In the genomic region with DNA sequence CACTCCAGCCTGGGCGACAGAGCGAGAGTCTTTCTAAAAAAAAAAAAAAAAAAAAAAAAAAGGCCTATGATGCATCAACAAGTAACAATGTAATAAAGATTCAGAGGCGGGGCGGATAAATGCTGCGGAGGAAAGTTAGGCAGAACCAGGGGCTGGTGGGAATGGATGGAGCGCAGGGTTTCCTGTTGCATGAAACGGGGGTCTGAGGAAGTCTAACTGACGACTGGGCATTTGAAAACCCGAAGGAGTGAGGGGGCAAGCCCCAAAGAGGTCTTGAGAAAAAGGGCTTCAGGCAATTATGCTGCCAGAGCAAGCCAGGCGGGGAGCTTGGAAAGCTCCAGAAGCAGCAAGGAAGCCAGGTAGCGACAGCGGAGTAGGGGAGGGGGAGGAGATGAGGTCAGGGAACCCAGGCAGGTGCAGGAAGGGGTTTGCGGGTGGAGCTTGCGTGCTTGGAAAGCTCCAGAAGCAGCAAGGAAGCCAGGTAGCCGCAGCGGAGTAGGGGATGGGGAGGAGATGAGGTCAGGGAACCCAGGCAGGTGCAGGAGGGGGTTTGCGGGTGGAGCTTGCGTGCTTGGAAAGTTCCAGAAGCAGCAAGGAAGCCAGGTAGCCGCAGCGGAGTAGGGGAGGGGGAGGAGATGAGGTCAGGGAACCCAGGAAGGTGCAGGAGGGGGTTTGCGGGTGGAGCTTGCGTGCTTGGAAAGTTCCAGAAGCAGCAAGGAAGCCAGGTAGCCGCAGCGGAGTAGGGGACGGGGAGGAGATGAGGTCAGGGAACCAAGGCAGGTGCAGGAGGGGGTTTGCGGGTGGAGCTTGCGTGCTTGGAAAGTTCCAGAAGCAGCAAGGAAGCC, we compare ENCODE assay signal across 12 cellular contexts. TPM values are rescaled to one million over a fixed set of nuclear protein-coding genes. Genes with fewer than 3 reads are reported as not detected.
DNase-seq lines count a peak whose midpoint lies in the region; ATAC-seq and TF ChIP-seq lines count a peak whose summit lies in the region.
"Not testable (repeated sequence)": the region's sequence is repeated elsewhere in the genome, so short reads cannot be mapped to it uniquely, and the experiment has no call there.
"Had no signal": no experiment of that assay in that cellular context is flagged by ENCODE, and none has a peak within 500 bp of the region (broad histone marks: within the 10 kb centered on the region; RNA-seq: fewer than 3 reads in every experiment).

No MANE protein-coding gene starts in this region.

- ATAC-seq in activated B cell treated with CpG ODN at 0.5 μM for 24 hours (ENCODE audit: low read depth); left lobe of liver; stimulated activated naive CD8-positive, alpha-beta T cell treated with anti-CD3 and anti-CD28 coated beads, Interleukin-15, Interleukin-2, amounts not matched to agents 100 U/mL and 50 U/mL, for 24 hours: not testable (repeated sequence)

- H3K4me1 Mint-ChIP-seq in Calu3 (ENCODE audit: low read depth, unreplicated experiment): not testable (repeated sequence)
- H3K4me1 Mint-ChIP-seq in activated B cell treated with CpG ODN at 0.5 μM for 24 hours (peaks cover 22% of the 10 kb centered on the region), osteocyte (ENCODE audit: unreplicated experiment) (peaks cover 15% of the 10 kb centered on the region)
- peaks cover 49% of the 10 kb centered on the region for H3K4me1 Mint-ChIP-seq in activated T-helper 1 cell treated with anti-CD3 and anti-CD28 coated beads, Interleukin-12 subunit alpha, Interleukin-12 subunit beta, Interleukin-2, Interleukin-4 antibody, amounts not matched to agents 30 ng/mL and 10 ng/mL and 1 ng/mL, durations not matched to agents 14 hours and 24 hours and 36 hours (ENCODE audit: low read depth)

- BruUV-seq in Calu3 (replicated peaks; lab: Mats Ljungman, UMichigan): not testable (repeated sequence)

- H3K36me3 Mint-ChIP-seq in Calu3 (ENCODE audit: insufficient read depth, unreplicated experiment): peaks cover 13% of the 10 kb centered on the region
- not testable (repeated sequence) for H3K36me3 Mint-ChIP-seq in activated B cell treated with CpG ODN at 0.5 μM for 24 hours (ENCODE audit: low read depth); osteocyte (ENCODE audit: unreplicated experiment)
- peaks cover 26% of the 10 kb centered on the region for H3K36me3 Mint-ChIP-seq in activated T-helper 1 cell treated with anti-CD3 and anti-CD28 coated beads, Interleukin-12 subunit alpha, Interleukin-12 subunit beta, Interleukin-2, Interleukin-4 antibody, amounts not matched to agents 30 ng/mL and 10 ng/mL and 1 ng/mL, durations not matched to agents 14 hours and 24 hours and 36 hours (ENCODE audit: low read depth)

- CTCF ChIA-PET in Calu3 (lab: Charles Lee): not testable (repeated sequence)
- CTCF ChIA-PET in activated B cell treated with CpG ODN at 0.5 μM for 24 hours (lab: Charles Lee): interaction anchor here (0.5 kb wide), 1 partner anchor 55 kb away, joined by 3 read pairs; no protein-coding TSS in a partner anchor

- DNase-seq in Calu3; osteocyte (ENCODE audit: extremely low spot score, unreplicated experiment): not testable (repeated sequence)
- DNase-seq in M059J (ENCODE audit: low read depth) (peak; percentile 49), activated B cell treated with CpG ODN at 0.5 μM for 24 hours (peak; percentile 14), coronary artery (ENCODE audit: low spot score) (peak; percentile 67), left lobe of liver (ENCODE audit: low spot score) (peak; percentile 46)
- peak; percentile 57 for DNase-seq in activated T-helper 1 cell treated with anti-CD3 and anti-CD28 coated beads, Interleukin-12 subunit alpha, Interleukin-12 subunit beta, Interleukin-2, Interleukin-4 antibody, amounts not matched to agents 30 ng/mL and 10 ng/mL and 1 ng/mL, durations not matched to agents 14 hours and 24 hours and 36 hours (ENCODE audit: low spot score)
- DNase-seq in stimulated activated naive CD8-positive, alpha-beta T cell treated with anti-CD3 and anti-CD28 coated beads, Interleukin-15, Interleukin-2, amounts not matched to agents 100 U/mL and 50 U/mL, for 24 hours: peak; percentile 39

- POLR2A ChIA-PET in activated B cell treated with CpG ODN at 0.5 μM for 24 hours (lab: Charles Lee): interaction anchor here (0.6 to 3.6 kb wide), 4 partner anchors 8 to 68 kb away, joined by 3 to 35 read pairs (median 4); no protein-coding TSS in a partner anchor

- not testable (repeated sequence) for TF ChIP-seq CTCF in Calu3 (IDR thresholded peaks at IDR 0.05; ENCODE audit: unreplicated experiment); activated B cell treated with CpG ODN at 0.5 μM for 24 hours (IDR thresholded peaks at IDR 0.05); coronary artery (IDR thresholded peaks at IDR 0.05); osteocyte (IDR thresholded peaks at IDR 0.05)

- H3K27ac ChIP-seq in coronary artery: not testable (repeated sequence)

- not testable (repeated sequence) for H3K4me3 ChIP-seq in coronary artery

- H3K27ac Mint-ChIP-seq in Calu3 (ENCODE audit: unreplicated experiment); activated B cell treated with CpG ODN at 0.5 μM for 24 hours; osteocyte (ENCODE audit: unreplicated experiment): not testable (repeated sequence)
- peak overlapping the region; percentile 98 for H3K27ac Mint-ChIP-seq in activated T-helper 1 cell treated with anti-CD3 and anti-CD28 coated beads, Interleukin-12 subunit alpha, Interleukin-12 subunit beta, Interleukin-2, Interleukin-4 antibody, amounts not matched to agents 30 ng/mL and 10 ng/mL and 1 ng/mL, durations not matched to agents 14 hours and 24 hours and 36 hours

- not testable (repeated sequence) for H3K9me3 Mint-ChIP-seq in Calu3 (ENCODE audit: low read depth, unreplicated experiment); activated B cell treated with CpG ODN at 0.5 μM for 24 hours; activated T-helper 1 cell treated with anti-CD3 and anti-CD28 coated beads, Interleukin-12 subunit alpha, Interleukin-12 subunit beta, Interleukin-2, Interleukin-4 antibody, amounts not matched to agents 30 ng/mL and 10 ng/mL and 1 ng/mL, durations not matched to agents 14 hours and 24 hours and 36 hours; osteocyte (ENCODE audit: unreplicated experiment)

- intact Hi-C loops in Calu3 (cut with micrococcal nuclease; ENCODE audit: unreplicated experiment): not testable (repeated sequence)
- intact Hi-C loops in activated B cell treated with CpG ODN at 0.5 μM for 24 hours (cut with micrococcal nuclease): loop anchor here (5.0 kb wide), 1 partner anchor 50 kb away; a partner anchor contains a TSS
- intact Hi-C loops in activated T-helper 1 cell treated with anti-CD3 and anti-CD28 coated beads, Interleukin-12 subunit alpha, Interleukin-12 subunit beta, Interleukin-2, Interleukin-4 antibody, amounts not matched to agents 30 ng/mL and 10 ng/mL and 1 ng/mL, durations not matched to agents 14 hours and 24 hours and 36 hours (cut with micrococcal nuclease): loop anchor here (5.0 kb wide), 3 partner anchors 35 to 70 kb away; a partner anchor contains a TSS

- H3K4me3 Mint-ChIP-seq in Calu3 (ENCODE audit: low read depth, unreplicated experiment): peak overlapping the region; percentile 75
- peak overlapping the region; percentile 82 for H3K4me3 Mint-ChIP-seq in activated B cell treated with CpG ODN at 0.5 μM for 24 hours
- peak overlapping the region; percentile 95 for H3K4me3 Mint-ChIP-seq in activated T-helper 1 cell treated with anti-CD3 and anti-CD28 coated beads, Interleukin-12 subunit alpha, Interleukin-12 subunit beta, Interleukin-2, Interleukin-4 antibody, amounts not matched to agents 30 ng/mL and 10 ng/mL and 1 ng/mL, durations not matched to agents 14 hours and 24 hours and 36 hours
- H3K4me3 Mint-ChIP-seq in osteocyte (ENCODE audit: unreplicated experiment): peak overlapping the region; percentile 61

- H3K27me3 Mint-ChIP-seq in Calu3 (ENCODE audit: unreplicated experiment) (peaks cover 64% of the 10 kb centered on the region), activated B cell treated with CpG ODN at 0.5 μM for 24 hours (peaks cover 21% of the 10 kb centered on the region)
- H3K27me3 Mint-ChIP-seq in activated T-helper 1 cell treated with anti-CD3 and anti-CD28 coated beads, Interleukin-12 subunit alpha, Interleukin-12 subunit beta, Interleukin-2, Interleukin-4 antibody, amounts not matched to agents 30 ng/mL and 10 ng/mL and 1 ng/mL, durations not matched to agents 14 hours and 24 hours and 36 hours (ENCODE audit: insufficient read depth): peaks cover 12% of the 10 kb centered on the region
- not testable (repeated sequence) for H3K27me3 Mint-ChIP-seq in osteocyte (ENCODE audit: unreplicated experiment)

RNA-seq across cellular contexts. Expression of a gene that starts 1.7 kb away (rescaled TPM):
- total RNA-seq in Calu3 (2022): 9.5 and 13.5 TPM in 2 replicates
- 5.2 and 8.5 TPM in 2 replicates for total RNA-seq in M059J (2014; rRNA removed; shearing (Covaris generic))
- 62.3 and 74.1 TPM in 2 replicates for total RNA-seq in activated B cell treated with CpG ODN at 0.5 μM for 24 hours
- total RNA-seq in activated T-helper 1 cell treated with anti-CD3 and anti-CD28 coated beads, Interleukin-12 subunit alpha, Interleukin-12 subunit beta, Interleukin-2, Interleukin-4 antibody, amounts not matched to agents 30 ng/mL and 10 ng/mL and 1 ng/mL, durations not matched to agents 14 hours and 24 hours and 36 hours: 164 and 167 TPM in 2 replicates
- total RNA-seq in left lobe of liver: 37.0 TPM
- 39.9 and 43.4 TPM in 2 replicates for total RNA-seq in osteocyte

RNA-seq across cellular contexts. Expression of a gene that starts 9.0 kb away (rescaled TPM):
- not detected in 2 replicates for total RNA-seq in Calu3 (2022)
- not detected in 2 replicates for total RNA-seq in M059J (2014; rRNA removed; shearing (Covaris generic))
- 0.46 and 0.64 TPM in 2 replicates for total RNA-seq in activated B cell treated with CpG ODN at 0.5 μM for 24 hours
- total RNA-seq in activated T-helper 1 cell treated with anti-CD3 and anti-CD28 coated beads, Interleukin-12 subunit alpha, Interleukin-12 subunit beta, Interleukin-2, Interleukin-4 antibody, amounts not matched to agents 30 ng/mL and 10 ng/mL and 1 ng/mL, durations not matched to agents 14 hours and 24 hours and 36 hours: 4.9 and 5.2 TPM in 2 replicates
- total RNA-seq in left lobe of liver: 1.9 TPM
- total RNA-seq in osteocyte: not detected in 2 replicates
- total RNA-seq: cerebellum, fibroblast of lung, IMR-90, skeletal muscle tissue had no signal

RNA-seq across cellular contexts. Expression of a gene that starts 12.1 kb away (rescaled TPM):
- not detected in 2 replicates for total RNA-seq in Calu3 (2022)
- total RNA-seq in M059J (2014; rRNA removed; shearing (Covaris generic)): not detected in 2 replicates
- total RNA-seq in activated B cell treated with CpG ODN at 0.5 μM for 24 hours: not detected in 2 replicates
- total RNA-seq in activated T-helper 1 cell treated with anti-CD3 and anti-CD28 coated beads, Interleukin-12 subunit alpha, Interleukin-12 subunit beta, Interleukin-2, Interleukin-4 antibody, amounts not matched to agents 30 ng/mL and 10 ng/mL and 1 ng/mL, durations not matched to agents 14 hours and 24 hours and 36 hours: not detected in 2 replicates
- not detected for total RNA-seq in left lobe of liver
- not detected in 2 replicates for total RNA-seq in osteocyte
- total RNA-seq: cerebellum, IMR-90, skeletal muscle tissue had no signal

RNA-seq across cellular contexts. Expression of a gene that starts 20.4 kb away (rescaled TPM):
- total RNA-seq in Calu3 (2022) (29.1 and 117 TPM in 2 replicates), activated B cell treated with CpG ODN at 0.5 μM for 24 hours (112 and 125 TPM in 2 replicates), left lobe of liver (354 TPM), osteocyte (671 and 698 TPM in 2 replicates)
- total RNA-seq in M059J (2014; rRNA removed; shearing (Covaris generic)): 80.0 and 89.8 TPM in 2 replicates
- 494 and 521 TPM in 2 replicates for total RNA-seq in activated T-helper 1 cell treated with anti-CD3 and anti-CD28 coated beads, Interleukin-12 subunit alpha, Interleukin-12 subunit beta, Interleukin-2, Interleukin-4 antibody, amounts not matched to agents 30 ng/mL and 10 ng/mL and 1 ng/mL, durations not matched to agents 14 hours and 24 hours and 36 hours

RNA-seq across cellular contexts. Expression of a gene that starts 26.6 kb away (rescaled TPM):
- 45.6 and 179 TPM in 2 replicates for total RNA-seq in Calu3 (2022)
- total RNA-seq in M059J (2014; rRNA removed; shearing (Covaris generic)): 1,883 and 3,156 TPM in 2 replicates
- total RNA-seq in activated B cell treated with CpG ODN at 0.5 μM for 24 hours: 21.2 and 25.3 TPM in 2 replicates
- 208 and 214 TPM in 2 replicates for total RNA-seq in activated T-helper 1 cell treated with anti-CD3 and anti-CD28 coated beads, Interleukin-12 subunit alpha, Interleukin-12 subunit beta, Interleukin-2, Interleukin-4 antibody, amounts not matched to agents 30 ng/mL and 10 ng/mL and 1 ng/mL, durations not matched to agents 14 hours and 24 hours and 36 hours
- 29.2 TPM for total RNA-seq in left lobe of liver
- 352 and 355 TPM in 2 replicates for total RNA-seq in osteocyte
